ENCODE assay signal across 1 cellular context in the genomic region with DNA sequence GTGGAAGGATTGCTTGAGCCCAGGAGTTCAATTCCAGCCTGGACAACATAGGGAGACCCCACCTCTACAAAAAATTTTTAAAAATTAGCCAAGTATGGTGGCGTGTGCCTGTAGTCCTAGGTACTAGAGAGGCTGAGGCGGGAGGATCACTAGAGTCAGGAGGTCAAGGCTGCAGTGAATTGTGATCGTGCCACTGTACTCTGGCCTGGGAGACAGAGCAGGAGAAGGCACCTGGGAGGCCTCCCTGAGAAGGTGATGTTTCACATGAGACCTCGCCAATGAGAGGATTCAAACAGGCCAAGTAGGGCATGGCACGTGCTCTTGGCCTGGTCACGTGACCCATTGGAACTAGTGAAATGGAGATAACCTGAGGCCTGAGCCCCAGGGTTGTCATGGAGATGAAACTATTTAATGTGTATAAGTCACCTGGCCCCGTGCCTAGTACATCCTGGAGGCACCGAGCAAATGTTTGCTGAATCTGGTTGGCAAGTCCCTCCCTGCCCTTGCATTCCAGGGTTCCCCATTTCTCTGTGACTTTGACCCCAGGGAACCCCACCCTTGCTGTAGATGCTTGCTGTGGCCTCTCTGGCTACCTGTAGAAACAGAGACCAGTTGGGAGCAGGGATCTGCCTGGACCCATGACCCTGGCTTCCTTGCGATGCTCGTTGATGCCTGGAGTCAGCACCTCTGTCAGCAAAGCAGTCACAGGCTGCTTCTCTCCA.
TF ChIP-seq lines count a peak whose summit lies in the region.

No MANE protein-coding gene starts in this region.

TF ChIP-seq in HepG2, 621 proteins besides CTCF, POLR2A, EP300 and RAD21 (continued from another document and continues in another):
- TF ChIP-seq ZBTB38 (CRISPR knock-in tag; IDR thresholded peaks at IDR 0.05) (peak; percentile 84; the same call in 1 of the 2 replicates), RAD51 (IDR thresholded peaks at IDR 0.05; ENCODE audit: borderline replicate concordance) (peak; percentile 86), ZNF792 (CRISPR knock-in tag; IDR thresholded peaks at IDR 0.05) (peak; percentile 75), GFI1 (CRISPR knock-in tag; IDR thresholded peaks at IDR 0.05; ENCODE audit: borderline replicate concordance) (no peak; the same call in none of the 2 replicates), PHF20 (CRISPR knock-in tag; IDR thresholded peaks at IDR 0.05) (peak; percentile 38; the same call in 1 of the 2 replicates), ZNF670 (CRISPR knock-in tag; IDR thresholded peaks at IDR 0.05; ENCODE audit: borderline replicate concordance) (no peak; the same call in 1 of the 2 replicates), CHD2 (IDR thresholded peaks at IDR 0.05; ENCODE audit: low read depth, low read length) (no peak), ZNF280B (CRISPR knock-in tag; IDR thresholded peaks at IDR 0.05; ENCODE audit: borderline replicate concordance) (peak; percentile 99), FOXO1 (CRISPR knock-in tag; IDR thresholded peaks at IDR 0.05) (peak; percentile 82; the same call in 1 of the 2 replicates), ZNF841 (CRISPR knock-in tag; IDR thresholded peaks at IDR 0.05; ENCODE audit: borderline replicate concordance) (no peak), ZSCAN22 (CRISPR knock-in tag; IDR thresholded peaks at IDR 0.05) (peak; percentile 62; the same call in 1 of the 2 replicates), ZNF619 (CRISPR knock-in tag; IDR thresholded peaks at IDR 0.05) (peak; percentile 75; the same call in 1 of the 2 replicates), HNRNPLL (IDR thresholded peaks at IDR 0.05; ENCODE audit: low read depth, low read length, poor library complexity, severe bottlenecking) (no peak), MBNL3 (CRISPR knock-in tag; conservative IDR thresholded peaks at IDR 0.05) (no peak), SAFB2 (CRISPR knock-in tag; IDR thresholded peaks at IDR 0.05; ENCODE audit: borderline replicate concordance, low read depth) (no peak), SIN3A (IDR thresholded peaks at IDR 0.05; ENCODE audit: borderline replicate concordance, low read depth, low read length) (no peak; the same call in 1 of the 2 replicates), KLF13 (CRISPR knock-in tag; IDR thresholded peaks at IDR 0.05) (no peak; the same call in 1 of the 2 replicates), PRDM15 (CRISPR knock-in tag; IDR thresholded peaks at IDR 0.05) (peak; percentile 52; the same call in 1 of the 2 replicates), ZNF205 (CRISPR knock-in tag; IDR thresholded peaks at IDR 0.05) (peak; percentile 58), ZNF234 (CRISPR knock-in tag; conservative IDR thresholded peaks at IDR 0.05) (no peak), IKZF5 (CRISPR knock-in tag; IDR thresholded peaks at IDR 0.05) (peak; percentile 74; the same call in 1 of the 2 replicates), EED (CRISPR knock-in tag; IDR thresholded peaks at IDR 0.05) (peak; percentile 70; the same call in 1 of the 2 replicates), JUN (CRISPR knock-in tag; IDR thresholded peaks at IDR 0.05) (peak; percentile 85), HOXA9 (CRISPR knock-in tag; IDR thresholded peaks at IDR 0.05; ENCODE audit: borderline replicate concordance) (no peak), HOXA5 (CRISPR knock-in tag; IDR thresholded peaks at IDR 0.05) (peak; percentile 61; the same call in 1 of the 2 replicates), XRCC5 (optimal IDR thresholded peaks at IDR 0.05; ENCODE audit: low read length) (peak; percentile 71), MBD4 (IDR thresholded peaks at IDR 0.05; ENCODE audit: borderline replicate concordance, low read length) (no peak; the same call in 1 of the 2 replicates), ZNF235 (CRISPR knock-in tag; IDR thresholded peaks at IDR 0.05; ENCODE audit: borderline replicate concordance) (no peak; the same call in 1 of the 2 replicates), ZNF570 (CRISPR knock-in tag; IDR thresholded peaks at IDR 0.05; ENCODE audit: borderline replicate concordance) (0 out of 2 replicates have a peak, but pooled peaks have one; percentile 81), ZNF557 (CRISPR knock-in tag; IDR thresholded peaks at IDR 0.05) (0 out of 2 replicates have a peak, but pooled peaks have one; percentile 74), BCLAF1 (IDR thresholded peaks at IDR 0.05) (no peak), ZNF263 (CRISPR knock-in tag; IDR thresholded peaks at IDR 0.05) (peak; percentile 85), TEAD3 (CRISPR knock-in tag; optimal IDR thresholded peaks at IDR 0.05; ENCODE audit: borderline replicate concordance) (peak; percentile 99), ZNF33A (CRISPR knock-in tag; IDR thresholded peaks at IDR 0.05; ENCODE audit: borderline replicate concordance) (no peak), ZNF709 (CRISPR knock-in tag; IDR thresholded peaks at IDR 0.05) (no peak), NCOA5 (CRISPR knock-in tag; IDR thresholded peaks at IDR 0.05) (no peak), ZNF383 (CRISPR knock-in tag; IDR thresholded peaks at IDR 0.05; ENCODE audit: borderline replicate concordance) (no peak), PHF5A (CRISPR knock-in tag; IDR thresholded peaks at IDR 0.05; ENCODE audit: low read depth, unreplicated experiment) (no peak), TOPORS (CRISPR knock-in tag; IDR thresholded peaks at IDR 0.05) (peak; percentile 98), TBX3 (IDR thresholded peaks at IDR 0.05; ENCODE audit: borderline replicate concordance) (peak; percentile 36; the same call in 1 of the 2 replicates), ZNF451 (CRISPR knock-in tag; IDR thresholded peaks at IDR 0.05) (0 out of 2 replicates have a peak, but pooled peaks have one; percentile 60), SYNCRIP (IDR thresholded peaks at IDR 0.05; ENCODE audit: insufficient read depth, low read depth, low read length) (no peak)
- TF ChIP-seq, protein P1, sequence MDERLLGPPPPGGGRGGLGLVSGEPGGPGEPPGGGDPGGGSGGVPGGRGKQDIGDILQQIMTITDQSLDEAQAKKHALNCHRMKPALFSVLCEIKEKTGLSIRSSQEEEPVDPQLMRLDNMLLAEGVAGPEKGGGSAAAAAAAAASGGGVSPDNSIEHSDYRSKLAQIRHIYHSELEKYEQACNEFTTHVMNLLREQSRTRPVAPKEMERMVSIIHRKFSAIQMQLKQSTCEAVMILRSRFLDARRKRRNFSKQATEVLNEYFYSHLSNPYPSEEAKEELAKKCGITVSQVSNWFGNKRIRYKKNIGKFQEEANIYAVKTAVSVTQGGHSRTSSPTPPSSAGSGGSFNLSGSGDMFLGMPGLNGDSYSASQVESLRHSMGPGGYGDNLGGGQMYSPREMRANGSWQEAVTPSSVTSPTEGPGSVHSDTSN (CRISPR knock-in tag; IDR thresholded peaks at IDR 0.05) = no peak
- TF ChIP-seq, protein P2, sequence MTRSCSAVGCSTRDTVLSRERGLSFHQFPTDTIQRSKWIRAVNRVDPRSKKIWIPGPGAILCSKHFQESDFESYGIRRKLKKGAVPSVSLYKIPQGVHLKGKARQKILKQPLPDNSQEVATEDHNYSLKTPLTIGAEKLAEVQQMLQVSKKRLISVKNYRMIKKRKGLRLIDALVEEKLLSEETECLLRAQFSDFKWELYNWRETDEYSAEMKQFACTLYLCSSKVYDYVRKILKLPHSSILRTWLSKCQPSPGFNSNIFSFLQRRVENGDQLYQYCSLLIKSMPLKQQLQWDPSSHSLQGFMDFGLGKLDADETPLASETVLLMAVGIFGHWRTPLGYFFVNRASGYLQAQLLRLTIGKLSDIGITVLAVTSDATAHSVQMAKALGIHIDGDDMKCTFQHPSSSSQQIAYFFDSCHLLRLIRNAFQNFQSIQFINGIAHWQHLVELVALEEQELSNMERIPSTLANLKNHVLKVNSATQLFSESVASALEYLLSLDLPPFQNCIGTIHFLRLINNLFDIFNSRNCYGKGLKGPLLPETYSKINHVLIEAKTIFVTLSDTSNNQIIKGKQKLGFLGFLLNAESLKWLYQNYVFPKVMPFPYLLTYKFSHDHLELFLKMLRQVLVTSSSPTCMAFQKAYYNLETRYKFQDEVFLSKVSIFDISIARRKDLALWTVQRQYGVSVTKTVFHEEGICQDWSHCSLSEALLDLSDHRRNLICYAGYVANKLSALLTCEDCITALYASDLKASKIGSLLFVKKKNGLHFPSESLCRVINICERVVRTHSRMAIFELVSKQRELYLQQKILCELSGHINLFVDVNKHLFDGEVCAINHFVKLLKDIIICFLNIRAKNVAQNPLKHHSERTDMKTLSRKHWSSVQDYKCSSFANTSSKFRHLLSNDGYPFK (CRISPR knock-in tag; IDR thresholded peaks at IDR 0.05; ENCODE audit: borderline replicate concordance) = peak; percentile 67
